In the genomic region with DNA sequence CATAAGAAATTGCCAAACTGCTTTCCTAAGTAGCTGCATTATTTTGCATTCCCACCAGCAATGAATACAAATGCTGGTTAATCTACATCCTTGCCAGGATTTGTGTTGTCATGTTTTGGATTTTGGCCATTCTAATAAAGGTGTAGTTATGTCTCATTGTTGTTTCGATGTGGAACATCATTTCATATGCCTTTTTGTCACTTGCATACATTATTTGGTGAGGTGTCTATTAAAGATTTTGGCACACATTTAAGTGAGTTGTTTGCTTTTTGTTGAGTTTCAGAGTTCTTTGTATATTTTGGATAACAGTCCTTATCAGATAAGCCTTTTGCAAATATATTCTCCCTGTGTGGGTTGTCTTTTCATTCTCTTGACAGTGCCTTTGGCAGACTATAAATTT, we compare ENCODE assay signal across 17 cellular contexts.
"Had no signal": no experiment of that assay in that cellular context is flagged by ENCODE, and none has a peak within 500 bp of the region (broad histone marks: within the 10 kb centered on the region; RNA-seq: fewer than 3 reads in every experiment).

No MANE protein-coding gene starts in this region.

- FAIRE-seq: kidney had no signal

- H3K4me3 ChIP-seq: colonic mucosa, hepatocyte, sigmoid colon, skin epidermis, testis, transverse colon had no signal

- DNase-seq: colonic mucosa; dermis blood vessel endothelial cell; foreskin melanocyte; head of caudate nucleus; kidney; left cardiac atrium; naive thymus-derived CD4-positive, alpha-beta T cell; posterior cingulate gyrus; sigmoid colon; stimulated activated CD4-positive, alpha-beta T cell treated with anti-CD3 and anti-CD28 coated beads, Interleukin-2, amount 100 ng/mL, for 24 hours; stimulated activated CD4-positive, alpha-beta T cell treated with anti-CD3 and anti-CD28 coated beads, Interleukin-4, amount 100 ng/mL, for 4 hours; stimulated activated naive B cell treated with anti-CD40 and anti-IgM and Interleukin-4, amounts not matched to agents 10 μg/mL and 1 μg/mL and 100 μg/mL, for 72 hours; stimulated activated naive CD8-positive, alpha-beta T cell treated with anti-CD3 and anti-CD28 coated beads, Interleukin-15, amount 100 ng/mL, for 72 hours; testis; transverse colon had no signal
